Comparison of ENCODE assay signal across 1 cellular context in the genomic region with DNA sequence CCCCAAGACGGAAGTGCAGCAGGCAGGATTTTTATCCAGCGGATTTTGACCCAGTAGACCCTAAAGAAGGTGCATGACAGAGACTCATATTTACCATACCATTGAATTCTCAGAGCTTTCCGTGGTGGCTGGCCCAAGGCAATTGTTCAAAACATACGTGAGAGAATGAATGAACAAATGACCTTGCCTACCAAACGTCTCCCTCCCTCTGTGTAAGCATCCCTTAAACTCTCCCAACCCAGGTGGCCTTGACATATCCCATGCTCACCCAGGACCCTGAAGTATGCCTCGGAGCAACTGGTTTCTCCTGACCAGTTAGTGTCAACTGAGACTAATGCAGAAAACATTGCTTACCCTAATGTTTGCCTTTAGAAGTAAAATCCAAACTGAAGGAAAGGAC.
TF ChIP-seq lines count a peak whose summit lies in the region.

No MANE protein-coding gene starts in this region.

TF ChIP-seq in GM23338, 12 proteins besides CTCF, POLR2A, EP300 and RAD21 (continued from another document):
- TF ChIP-seq, protein P1, sequence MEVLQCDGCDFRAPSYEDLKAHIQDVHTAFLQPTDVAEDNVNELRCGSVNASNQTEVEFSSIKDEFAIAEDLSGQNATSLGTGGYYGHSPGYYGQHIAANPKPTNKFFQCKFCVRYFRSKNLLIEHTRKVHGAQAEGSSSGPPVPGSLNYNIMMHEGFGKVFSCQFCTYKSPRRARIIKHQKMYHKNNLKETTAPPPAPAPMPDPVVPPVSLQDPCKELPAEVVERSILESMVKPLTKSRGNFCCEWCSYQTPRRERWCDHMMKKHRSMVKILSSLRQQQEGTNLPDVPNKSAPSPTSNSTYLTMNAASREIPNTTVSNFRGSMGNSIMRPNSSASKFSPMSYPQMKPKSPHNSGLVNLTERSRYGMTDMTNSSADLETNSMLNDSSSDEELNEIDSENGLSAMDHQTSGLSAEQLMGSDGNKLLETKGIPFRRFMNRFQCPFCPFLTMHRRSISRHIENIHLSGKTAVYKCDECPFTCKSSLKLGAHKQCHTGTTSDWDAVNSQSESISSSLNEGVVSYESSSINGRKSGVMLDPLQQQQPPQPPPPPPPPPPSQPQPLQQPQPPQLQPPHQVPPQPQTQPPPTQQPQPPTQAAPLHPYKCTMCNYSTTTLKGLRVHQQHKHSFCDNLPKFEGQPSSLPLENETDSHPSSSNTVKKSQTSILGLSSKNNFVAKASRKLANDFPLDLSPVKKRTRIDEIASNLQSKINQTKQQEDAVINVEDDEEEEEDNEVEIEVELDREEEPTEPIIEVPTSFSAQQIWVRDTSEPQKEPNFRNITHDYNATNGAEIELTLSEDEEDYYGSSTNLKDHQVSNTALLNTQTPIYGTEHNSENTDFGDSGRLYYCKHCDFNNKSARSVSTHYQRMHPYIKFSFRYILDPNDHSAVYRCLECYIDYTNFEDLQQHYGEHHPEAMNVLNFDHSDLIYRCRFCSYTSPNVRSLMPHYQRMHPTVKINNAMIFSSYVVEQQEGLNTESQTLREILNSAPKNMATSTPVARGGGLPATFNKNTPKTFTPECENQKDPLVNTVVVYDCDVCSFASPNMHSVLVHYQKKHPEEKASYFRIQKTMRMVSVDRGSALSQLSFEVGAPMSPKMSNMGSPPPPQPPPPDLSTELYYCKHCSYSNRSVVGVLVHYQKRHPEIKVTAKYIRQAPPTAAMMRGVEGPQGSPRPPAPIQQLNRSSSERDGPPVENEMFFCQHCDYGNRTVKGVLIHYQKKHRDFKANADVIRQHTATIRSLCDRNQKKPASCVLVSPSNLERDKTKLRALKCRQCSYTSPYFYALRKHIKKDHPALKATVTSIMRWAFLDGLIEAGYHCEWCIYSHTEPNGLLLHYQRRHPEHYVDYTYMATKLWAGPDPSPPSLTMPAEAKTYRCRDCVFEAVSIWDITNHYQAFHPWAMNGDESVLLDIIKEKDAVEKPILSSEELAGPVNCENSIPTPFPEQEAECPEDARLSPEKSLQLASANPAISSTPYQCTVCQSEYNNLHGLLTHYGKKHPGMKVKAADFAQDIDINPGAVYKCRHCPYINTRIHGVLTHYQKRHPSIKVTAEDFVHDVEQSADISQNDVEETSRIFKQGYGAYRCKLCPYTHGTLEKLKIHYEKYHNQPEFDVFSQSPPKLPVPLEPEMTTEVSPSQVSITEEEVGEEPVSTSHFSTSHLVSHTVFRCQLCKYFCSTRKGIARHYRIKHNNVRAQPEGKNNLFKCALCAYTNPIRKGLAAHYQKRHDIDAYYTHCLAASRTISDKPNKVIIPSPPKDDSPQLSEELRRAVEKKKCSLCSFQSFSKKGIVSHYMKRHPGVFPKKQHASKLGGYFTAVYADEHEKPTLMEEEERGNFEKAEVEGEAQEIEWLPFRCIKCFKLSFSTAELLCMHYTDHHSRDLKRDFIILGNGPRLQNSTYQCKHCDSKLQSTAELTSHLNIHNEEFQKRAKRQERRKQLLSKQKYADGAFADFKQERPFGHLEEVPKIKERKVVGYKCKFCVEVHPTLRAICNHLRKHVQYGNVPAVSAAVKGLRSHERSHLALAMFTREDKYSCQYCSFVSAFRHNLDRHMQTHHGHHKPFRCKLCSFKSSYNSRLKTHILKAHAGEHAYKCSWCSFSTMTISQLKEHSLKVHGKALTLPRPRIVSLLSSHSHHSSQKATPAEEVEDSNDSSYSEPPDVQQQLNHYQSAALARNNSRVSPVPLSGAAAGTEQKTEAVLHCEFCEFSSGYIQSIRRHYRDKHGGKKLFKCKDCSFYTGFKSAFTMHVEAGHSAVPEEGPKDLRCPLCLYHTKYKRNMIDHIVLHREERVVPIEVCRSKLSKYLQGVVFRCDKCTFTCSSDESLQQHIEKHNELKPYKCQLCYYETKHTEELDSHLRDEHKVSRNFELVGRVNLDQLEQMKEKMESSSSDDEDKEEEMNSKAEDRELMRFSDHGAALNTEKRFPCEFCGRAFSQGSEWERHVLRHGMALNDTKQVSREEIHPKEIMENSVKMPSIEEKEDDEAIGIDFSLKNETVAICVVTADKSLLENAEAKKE (CRISPR knock-in tag; IDR thresholded peaks at IDR 0.05) = no peak
- TF ChIP-seq EZH2phosphoT487 (IDR thresholded peaks at IDR 0.05; ENCODE audit: unreplicated experiment) (no peak), POLR2AphosphoS5 (IDR thresholded peaks at IDR 0.05; ENCODE audit: low read depth) (no peak), EZH2 (IDR thresholded peaks at IDR 0.05; ENCODE audit: low read depth, unreplicated experiment) (no peak), ZNF331 (CRISPR knock-in tag; IDR thresholded peaks at IDR 0.05; ENCODE audit: low read depth) (no peak), CREB1 (CRISPR knock-in tag; IDR thresholded peaks at IDR 0.05; ENCODE audit: low read depth) (no peak)
